12 cellular contexts compared by ENCODE assay signal in genomic region chr11:19380375-19380774, GRCh38.
DNase-seq lines count a peak whose midpoint lies in the region; ATAC-seq, FAIRE-seq and TF ChIP-seq lines count a peak whose summit lies in the region.
"Had no signal": no experiment of that assay in that cellular context is flagged by ENCODE, and none has a peak within 500 bp of the region (broad histone marks: within the 10 kb centered on the region; RNA-seq: fewer than 3 reads in every experiment).

No MANE protein-coding gene starts in this region.

- dilution Hi-C loops in mammary epithelial cell (cut with HindIII; ENCODE audit: low sequenced_read_pairs): no loop called here

- in situ Hi-C loops in mammary epithelial cell (cut with MboI; ENCODE audit: low sequenced_read_pairs in 2 of 2): no loop called here
- in situ Hi-C loops in HepG2 (cut with HindIII; ENCODE audit: extremely low pct_ligation_motif_present, low pct_unique_long_range_greater_than_20kb): no loop called here

- TF ChIP-seq EP300 in HepG2 (IDR thresholded peaks at IDR 0.05; ENCODE audit: low read depth in 2 of 2, low read length in 2 of 2) (no peak), HepG2 (CRISPR knock-in tag; IDR thresholded peaks at IDR 0.05; ENCODE audit: borderline replicate concordance) (no peak)

- TF ChIP-seq RAD21 in HepG2 (CRISPR knock-in tag; IDR thresholded peaks at IDR 0.05): no peak

- no peaks in the 10 kb centered on the region for H3K4me1 Mint-ChIP-seq in activated CD4-positive, alpha-beta T cell treated with anti-CD3 and anti-CD28 coated beads for 36 hours
- H3K4me1 Mint-ChIP-seq: activated CD8-positive, alpha-beta memory T cell treated with anti-CD3 and anti-CD28 coated beads, Interleukin-2, amount 10 ng/mL, durations not matched to agents 7 days and 5 days had no signal

- ATAC-seq in HepG2 (no peak), GM18861 (IDR thresholded peaks at IDR 0.05; ENCODE audit: unreplicated experiment) (no peak)
- no peak for ATAC-seq in activated CD4-positive, alpha-beta T cell treated with anti-CD3 and anti-CD28 coated beads for 36 hours
- ATAC-seq: activated CD8-positive, alpha-beta memory T cell treated with anti-CD3 and anti-CD28 coated beads, Interleukin-2, amount 10 ng/mL, durations not matched to agents 7 days and 5 days had no signal

- peak; percentile 63 for DNase-seq in BJ (ENCODE audit: low read depth)
- DNase-seq in M059J (ENCODE audit: low read depth): peak; percentile 98
- DNase-seq in mammary epithelial cell: peak; percentile 92
- DNase-seq in HepG2 (ENCODE audit: low spot score): no peak
- DNase-seq in NCI-H446 (lab: John Stamatoyannopoulos, UW): no peak
- DNase-seq in activated CD4-positive, alpha-beta T cell treated with anti-CD3 and anti-CD28 coated beads for 36 hours: no peak
- DNase-seq in DMS79 treated with DMSO at 0.1 percent for 48 hours (lab: John Stamatoyannopoulos, UW): no peak
- DNase-seq: activated CD8-positive, alpha-beta memory T cell treated with anti-CD3 and anti-CD28 coated beads, Interleukin-2, amount 10 ng/mL, durations not matched to agents 7 days and 5 days; central memory CD4-positive, alpha-beta T cell; nephron progenitor cell; stimulated activated CD4-positive, alpha-beta T cell treated with anti-CD3 and anti-CD28 coated beads, Interleukin-2, amount 100 ng/mL, for 48 hours had no signal

- no peaks in the 10 kb centered on the region for H3K9me3 ChIP-seq in mammary epithelial cell (replicated peaks; ENCODE audit: insufficient read depth, low read length)
- H3K9me3 ChIP-seq in HepG2 (ENCODE audit: low read length): no peaks in the 10 kb centered on the region

- intact Hi-C loops in mammary epithelial cell (cut with micrococcal nuclease): no loop called here
- intact Hi-C loops in HepG2 (cut with micrococcal nuclease; ENCODE audit: unreplicated experiment): no loop called here
- intact Hi-C loops in activated CD4-positive, alpha-beta T cell treated with anti-CD3 and anti-CD28 coated beads for 36 hours (cut with DNase I, micrococcal nuclease): no loop called here

- peaks cover 12% of the 10 kb centered on the region for H3K27me3 Mint-ChIP-seq in activated CD4-positive, alpha-beta T cell treated with anti-CD3 and anti-CD28 coated beads for 36 hours

- H3K4me1 ChIP-seq in mammary epithelial cell (ENCODE audit: insufficient read depth, low read length): peaks cover 13% of the 10 kb centered on the region
- no peaks in the 10 kb centered on the region for H3K4me1 ChIP-seq in HepG2 (ENCODE audit: insufficient read depth, low read length)

- TF ChIP-seq CTCF in BJ (IDR thresholded peaks at IDR 0.05; ENCODE audit: insufficient read depth, low read depth, low read length) (no peak), mammary epithelial cell (conservative IDR thresholded peaks at IDR 0.05 in 1 of 2, IDR thresholded peaks at IDR 0.05 in 1 of 2; ENCODE audit: extremely low read depth in 1 of 2, insufficient read depth in 1 of 2, low read depth in 1 of 2, low read length in 2 of 2) (no peak), HepG2 (CRISPR knock-in tag; IDR thresholded peaks at IDR 0.05) (no peak)

- POLR2A ChIA-PET in BJ (lab: Charles Lee): no interaction called here
- POLR2A ChIA-PET in HepG2 (lab: Yijun Ruan, JAX): no interaction called here
- POLR2A ChIA-PET in activated CD4-positive, alpha-beta T cell treated with anti-CD3 and anti-CD28 coated beads for 36 hours (lab: Charles Lee): no interaction called here

- FAIRE-seq in HepG2 (lab: Jason Lieb, UNC): no peak

- H3K9ac ChIP-seq in mammary epithelial cell (ENCODE audit: insufficient read depth, low read length) (no peak overlapping the region), HepG2 (ENCODE audit: insufficient read depth, low read depth, low read length) (no peak overlapping the region)

- no peaks in the 10 kb centered on the region for H3K36me3 ChIP-seq in BJ (ENCODE audit: control insufficient read depth, insufficient read depth, low read length)
- H3K36me3 ChIP-seq in mammary epithelial cell (ENCODE audit: insufficient read depth, low read length): no peaks in the 10 kb centered on the region
- H3K36me3 ChIP-seq in HepG2 (replicated peaks in 1 of 2; ENCODE audit: control insufficient read depth in 1 of 2, insufficient read depth in 2 of 2, low read length in 2 of 2): no peaks in the 10 kb centered on the region

- H3K4me2 ChIP-seq in mammary epithelial cell (ENCODE audit: insufficient read depth, low read depth, low read length): peak overlapping the region; percentile 13
- H3K4me2 ChIP-seq in HepG2 (ENCODE audit: low read depth, low read length): no peak overlapping the region

- BruUV-seq in mammary epithelial cell (replicated peaks; lab: Mats Ljungman, UMichigan): no TSS peak
- no TSS peak for BruUV-seq in HepG2 (replicated peaks; lab: Mats Ljungman, UMichigan)

- H3K4me3 Mint-ChIP-seq in activated CD4-positive, alpha-beta T cell treated with anti-CD3 and anti-CD28 coated beads for 36 hours: no peak overlapping the region
- H3K4me3 Mint-ChIP-seq: activated CD8-positive, alpha-beta memory T cell treated with anti-CD3 and anti-CD28 coated beads, Interleukin-2, amount 10 ng/mL, durations not matched to agents 7 days and 5 days; nephron progenitor cell had no signal

- peak overlapping the region; percentile 48 for H3K27ac ChIP-seq in mammary epithelial cell (ENCODE audit: insufficient read depth, low read depth, low read length)
- H3K27ac ChIP-seq in HepG2 (ENCODE audit: extremely low read length, insufficient read depth, low read length): no peak overlapping the region

- no peaks in the 10 kb centered on the region for H3K9me3 Mint-ChIP-seq in activated CD4-positive, alpha-beta T cell treated with anti-CD3 and anti-CD28 coated beads for 36 hours (ENCODE audit: low read depth)
- H3K9me3 Mint-ChIP-seq: nephron progenitor cell had no signal

- H4K20me1 ChIP-seq in mammary epithelial cell (ENCODE audit: insufficient read depth, low read length): no peaks in the 10 kb centered on the region
- no peaks in the 10 kb centered on the region for H4K20me1 ChIP-seq in HepG2 (ENCODE audit: insufficient read depth, low read length)

- no peaks in the 10 kb centered on the region for H3K79me2 ChIP-seq in mammary epithelial cell (ENCODE audit: insufficient read depth, low read length)
- no peaks in the 10 kb centered on the region for H3K79me2 ChIP-seq in HepG2 (ENCODE audit: insufficient read depth, low read length)

- H3K36me3 Mint-ChIP-seq in activated CD4-positive, alpha-beta T cell treated with anti-CD3 and anti-CD28 coated beads for 36 hours (ENCODE audit: low read depth): no peaks in the 10 kb centered on the region
- H3K36me3 Mint-ChIP-seq: activated CD8-positive, alpha-beta memory T cell treated with anti-CD3 and anti-CD28 coated beads, Interleukin-2, amount 10 ng/mL, durations not matched to agents 7 days and 5 days had no signal

- H3K27ac Mint-ChIP-seq in activated CD4-positive, alpha-beta T cell treated with anti-CD3 and anti-CD28 coated beads for 36 hours: no peak overlapping the region
- H3K27ac Mint-ChIP-seq: activated CD8-positive, alpha-beta memory T cell treated with anti-CD3 and anti-CD28 coated beads, Interleukin-2, amount 10 ng/mL, durations not matched to agents 7 days and 5 days; nephron progenitor cell had no signal

- TF ChIP-seq POLR2A in HepG2 (IDR thresholded peaks at IDR 0.05; ENCODE audit: insufficient read depth in 1 of 2, low read depth in 2 of 2, low read length in 2 of 2): no peak

- CTCF ChIA-PET in BJ (lab: Yijun Ruan, JAX) (interaction anchor here (1.2 to 1.8 kb wide), 2 partner anchors 15 to 51 kb away, joined by 3 to 5 read pairs; no protein-coding TSS in a partner anchor), mammary epithelial cell (lab: Charles Lee; ENCODE audit: low non-redundant PET) (no interaction called here), HepG2 (lab: Yijun Ruan, JAX; ENCODE audit: low intra/inter-chr PET ratio, low total read pairs) (no interaction called here)
- CTCF ChIA-PET in activated CD4-positive, alpha-beta T cell treated with anti-CD3 and anti-CD28 coated beads for 36 hours (lab: Charles Lee): no interaction called here

- H3K4me3 ChIP-seq in BJ (ENCODE audit: low read depth, low read length) (no peak overlapping the region), mammary epithelial cell (replicated peaks in 1 of 3; ENCODE audit: insufficient read depth in 1 of 3, low read depth in 2 of 3, low read length in 3 of 3) (no peak overlapping the region), HepG2 (replicated peaks in 1 of 3; ENCODE audit: insufficient read depth in 1 of 3, low read depth in 2 of 3, low read length in 3 of 3) (no peak overlapping the region)

- H3K27me3 ChIP-seq in BJ (ENCODE audit: control insufficient read depth, insufficient read depth, low read length) (no peaks in the 10 kb centered on the region), mammary epithelial cell (ENCODE audit: insufficient read depth, low read length) (no peaks in the 10 kb centered on the region), HepG2 (ENCODE audit: control insufficient read depth in 1 of 2, insufficient read depth in 2 of 2, low read length in 2 of 2) (peaks cover 1 to 4% of the 10 kb centered on the region in 2 experiments; a peak in 2 of 5 replicates)

- 0% methylated on average over 2 of the region's 2 CpGs for WGBS in mammary epithelial cell (ENCODE audit: low coverage, missing lambda C conversion rate)
- WGBS in HepG2 (ENCODE audit: low lambda C conversion rate): 0% methylated on average over 2 of the region's 2 CpGs

- peak overlapping the region; percentile 57 for H2AFZ ChIP-seq in mammary epithelial cell (ENCODE audit: low read depth, low read length)
- H2AFZ ChIP-seq in HepG2 (ENCODE audit: low read length): no peak overlapping the region

TF ChIP-seq in HepG2, 621 proteins besides CTCF, POLR2A, EP300 and RAD21 (continues in another document):
- TF ChIP-seq TBP (CRISPR knock-in tag; IDR thresholded peaks at IDR 0.05): no peak
- TF ChIP-seq, protein P1, sequence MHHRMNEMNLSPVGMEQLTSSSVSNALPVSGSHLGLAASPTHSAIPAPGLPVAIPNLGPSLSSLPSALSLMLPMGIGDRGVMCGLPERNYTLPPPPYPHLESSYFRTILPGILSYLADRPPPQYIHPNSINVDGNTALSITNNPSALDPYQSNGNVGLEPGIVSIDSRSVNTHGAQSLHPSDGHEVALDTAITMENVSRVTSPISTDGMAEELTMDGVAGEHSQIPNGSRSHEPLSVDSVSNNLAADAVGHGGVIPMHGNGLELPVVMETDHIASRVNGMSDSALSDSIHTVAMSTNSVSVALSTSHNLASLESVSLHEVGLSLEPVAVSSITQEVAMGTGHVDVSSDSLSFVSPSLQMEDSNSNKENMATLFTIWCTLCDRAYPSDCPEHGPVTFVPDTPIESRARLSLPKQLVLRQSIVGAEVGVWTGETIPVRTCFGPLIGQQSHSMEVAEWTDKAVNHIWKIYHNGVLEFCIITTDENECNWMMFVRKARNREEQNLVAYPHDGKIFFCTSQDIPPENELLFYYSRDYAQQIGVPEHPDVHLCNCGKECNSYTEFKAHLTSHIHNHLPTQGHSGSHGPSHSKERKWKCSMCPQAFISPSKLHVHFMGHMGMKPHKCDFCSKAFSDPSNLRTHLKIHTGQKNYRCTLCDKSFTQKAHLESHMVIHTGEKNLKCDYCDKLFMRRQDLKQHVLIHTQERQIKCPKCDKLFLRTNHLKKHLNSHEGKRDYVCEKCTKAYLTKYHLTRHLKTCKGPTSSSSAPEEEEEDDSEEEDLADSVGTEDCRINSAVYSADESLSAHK (CRISPR knock-in tag; IDR thresholded peaks at IDR 0.05; ENCODE audit: borderline replicate concordance): no peak

Comparison
In these comparisons a context has a peak if more than half of its experiments do, and no peak if none do; other contexts are left out.
1. DNase-seq: peak in BJ (single experiment), M059J (single experiment) and mammary epithelial cell (single experiment); none in HepG2 (single experiment), NCI-H446 (0 of 2), activated CD4-positive, alpha-beta T cell treated with anti-CD3 and anti-CD28 coated beads for 36 hours (single experiment) and DMS79 treated with DMSO at 0.1 percent for 48 hours (single experiment).